In genomic region chr12:106417926-106418910, GRCh38 we compare ENCODE assay signal across 13 cellular contexts.
DNase-seq lines count a peak whose midpoint lies in the region; ATAC-seq, FAIRE-seq and TF ChIP-seq lines count a peak whose summit lies in the region.
"Had no signal": no experiment of that assay in that cellular context is flagged by ENCODE, and none has a peak within 500 bp of the region (broad histone marks: within the 10 kb centered on the region; RNA-seq: fewer than 3 reads in every experiment).

No MANE protein-coding gene starts in this region.

- no peak for TF ChIP-seq POLR2A in A549 (IDR thresholded peaks at IDR 0.05; ENCODE audit: low read length)
- TF ChIP-seq POLR2A in GM18505 (IDR thresholded peaks at IDR 0.05; ENCODE audit: borderline replicate concordance, extremely low read depth, insufficient read depth, insufficient read length), result no peak

- CTCF ChIA-PET in A549 (lab: Yijun Ruan, JAX), result interaction anchor here (1.3 to 2.4 kb wide), 3 partner anchors 25 to 501 kb away, joined by 3 to 8 read pairs (median 3); partner anchors contain the start of gene POLR3B
- CTCF ChIA-PET in mammary epithelial cell (lab: Charles Lee; ENCODE audit: low non-redundant PET), result no interaction called here

- peaks cover 0 to 10% of the 10 kb centered on the region in 2 donors for H3K36me3 Mint-ChIP-seq in activated T-cell treated with anti-CD3 and anti-CD28 coated beads, Interleukin-2, amount 50 U/mL, for 72 hours (ENCODE audit: insufficient read depth in 2 of 2)

- H3K4me2 ChIP-seq in A549, result peak overlapping the region; percentile 45
- peak overlapping the region; percentile 67 for H3K4me2 ChIP-seq in mammary epithelial cell (ENCODE audit: insufficient read depth, low read depth, low read length)
- H3K4me2 ChIP-seq in keratinocyte (ENCODE audit: control insufficient read depth, extremely low read depth, insufficient read depth, low read depth, low read length), result peak overlapping the region; percentile 18

- H3K27me3 ChIP-seq in HUES48 (ENCODE audit: control insufficient read depth, insufficient read depth, low read length) (no peaks in the 10 kb centered on the region), mammary epithelial cell (ENCODE audit: insufficient read depth, low read length) (no peaks in the 10 kb centered on the region), keratinocyte (ENCODE audit: control insufficient read depth, extremely low read depth, insufficient read depth, low read length) (no peaks in the 10 kb centered on the region)

- in situ Hi-C loops in mammary epithelial cell (cut with MboI; ENCODE audit: low sequenced_read_pairs in 2 of 2), result no loop called here

- H3K4me1 Mint-ChIP-seq in activated T-cell treated with anti-CD3 and anti-CD28 coated beads, Interleukin-2, amount 50 U/mL, for 72 hours (ENCODE audit: low read depth), result no peaks in the 10 kb centered on the region
- H3K4me1 Mint-ChIP-seq: central memory CD8-positive, alpha-beta T cell had no signal

- no peak overlapping the region for H3K4me3 Mint-ChIP-seq in activated T-cell treated with anti-CD3 and anti-CD28 coated beads, Interleukin-2, amount 50 U/mL, for 72 hours
- H3K4me3 Mint-ChIP-seq: central memory CD8-positive, alpha-beta T cell had no signal

- POLR2A ChIA-PET in A549 (lab: Yijun Ruan, JAX), result no interaction called here

- H3K27me3 Mint-ChIP-seq in activated T-cell treated with anti-CD3 and anti-CD28 coated beads, Interleukin-2, amount 50 U/mL, for 72 hours (ENCODE audit: low read depth), result no peaks in the 10 kb centered on the region
- H3K27me3 Mint-ChIP-seq: central memory CD8-positive, alpha-beta T cell had no signal

- no peaks in the 10 kb centered on the region for H4K20me1 ChIP-seq in mammary epithelial cell (ENCODE audit: insufficient read depth, low read length)
- H4K20me1 ChIP-seq in keratinocyte (ENCODE audit: control insufficient read depth, extremely low read depth, insufficient read depth, low read length), result no peaks in the 10 kb centered on the region

- no peak overlapping the region for H2AFZ ChIP-seq in mammary epithelial cell (ENCODE audit: low read depth, low read length)
- H2AFZ ChIP-seq in keratinocyte (ENCODE audit: control insufficient read depth, low read length), result no peak overlapping the region

- H3K9me3 Mint-ChIP-seq in activated T-cell treated with anti-CD3 and anti-CD28 coated beads, Interleukin-2, amount 50 U/mL, for 72 hours, result no peaks in the 10 kb centered on the region
- H3K9me3 Mint-ChIP-seq: central memory CD8-positive, alpha-beta T cell had no signal

- H3K36me3 ChIP-seq in HUES48 (ENCODE audit: control insufficient read depth, insufficient read depth, low read length), result 0 out of 2 replicates have a peak, but pooled peaks cover 3% of the 10 kb centered on the region
- peaks cover 1% of the 10 kb centered on the region for H3K36me3 ChIP-seq in mammary epithelial cell (ENCODE audit: insufficient read depth, low read length)
- H3K36me3 ChIP-seq in keratinocyte (ENCODE audit: control insufficient read depth in 2 of 2, extremely low read depth in 1 of 2, insufficient read depth in 2 of 2, low read length in 2 of 2), result no peaks in the 10 kb centered on the region

- intact Hi-C loops in mammary epithelial cell (cut with micrococcal nuclease), result no loop called here

- H3K27ac Mint-ChIP-seq in activated T-cell treated with anti-CD3 and anti-CD28 coated beads, Interleukin-2, amount 50 U/mL, for 72 hours, result no peak overlapping the region

- H3K9ac ChIP-seq in HUES48 (ENCODE audit: low read depth, low read length) (no peak overlapping the region), mammary epithelial cell (ENCODE audit: insufficient read depth, low read length) (no peak overlapping the region), keratinocyte (ENCODE audit: control insufficient read depth, extremely low read depth, insufficient read depth, low read length) (no peak overlapping the region)

- no TSS peak for BruUV-seq in mammary epithelial cell (replicated peaks; lab: Mats Ljungman, UMichigan)

- H3K4me1 ChIP-seq in A549, result peaks cover 9% of the 10 kb centered on the region; the same call in 2 of the 3 replicates
- H3K4me1 ChIP-seq in HUES48 (ENCODE audit: control insufficient read depth, insufficient read depth, low read length), result peaks cover 15% of the 10 kb centered on the region; the same call in 1 of the 2 replicates
- H3K4me1 ChIP-seq in mammary epithelial cell (ENCODE audit: insufficient read depth, low read length), result peaks cover 32% of the 10 kb centered on the region
- H3K4me1 ChIP-seq in keratinocyte (ENCODE audit: control insufficient read depth, extremely low read depth, insufficient read depth, low read length), result peaks cover 12% of the 10 kb centered on the region
- H3K4me1 ChIP-seq: psoas muscle had no signal

- FAIRE-seq in A549 (lab: Jason Lieb, UNC) (peak; percentile 46), keratinocyte (lab: Jason Lieb, UNC) (peak; percentile 58)

- DNase-seq in A549 (ENCODE audit: low read depth in 1 of 2, low spot score in 1 of 2) (no peak), mammary epithelial cell (peak; percentile 62), keratinocyte (ENCODE audit: low read depth, low spot score) (no peak), DMS153 (lab: John Stamatoyannopoulos, UW) (no peak), NCI-H446 treated with DMSO at 0.1 percent for 48 hours (lab: John Stamatoyannopoulos, UW) (no peak)
- no peak for DNase-seq in activated T-cell treated with anti-CD3 and anti-CD28 coated beads, Interleukin-2, amount 50 U/mL, for 72 hours
- DNase-seq: activated CD8-positive, alpha-beta memory T cell treated with anti-CD3 and anti-CD28 coated beads for 24 hours; NCI-H1436 treated with DMSO at 0.1 percent for 48 hours; psoas muscle; SIG-M5 had no signal

- H3K27ac ChIP-seq in A549, result no peak overlapping the region
- H3K27ac ChIP-seq in HUES48 (ENCODE audit: low read depth, low read length), result peak overlapping the region; percentile 2
- H3K27ac ChIP-seq in mammary epithelial cell (ENCODE audit: insufficient read depth, low read depth, low read length), result peak overlapping the region; percentile 51
- H3K27ac ChIP-seq in keratinocyte (ENCODE audit: control insufficient read depth, insufficient read depth, low read length), result no peak overlapping the region
- H3K27ac ChIP-seq: psoas muscle had no signal

- dilution Hi-C loops in mammary epithelial cell (cut with HindIII; ENCODE audit: low sequenced_read_pairs), result no loop called here
- dilution Hi-C loops in keratinocyte (cut with MboI; ENCODE audit: extremely low pct_ligation_motif_present, low sequenced_read_pairs), result no loop called here

- 93% methylated on average over 7 of the region's 7 CpGs for WGBS in A549 (ENCODE audit: missing lambda C conversion rate)
- WGBS in mammary epithelial cell (ENCODE audit: low coverage, missing lambda C conversion rate), result 48% methylated on average over 7 of the region's 7 CpGs

- H3K79me2 ChIP-seq in mammary epithelial cell (ENCODE audit: insufficient read depth, low read length), result no peaks in the 10 kb centered on the region
- H3K79me2 ChIP-seq in keratinocyte (ENCODE audit: control insufficient read depth, insufficient read depth, low read length), result no peaks in the 10 kb centered on the region

- no peaks in the 10 kb centered on the region for H3K9me1 ChIP-seq in keratinocyte (ENCODE audit: control insufficient read depth, extremely low read depth, insufficient read depth, low read length)

- TF ChIP-seq RAD21 in A549 (conservative IDR thresholded peaks at IDR 0.05 in 1 of 2, IDR thresholded peaks at IDR 0.05 in 1 of 2), result no peak

- H3K4me3 ChIP-seq in A549 (no peak overlapping the region), HUES48 (ENCODE audit: low read depth, low read length) (no peak overlapping the region), mammary epithelial cell (replicated peaks in 1 of 3; ENCODE audit: insufficient read depth in 1 of 3, low read depth in 2 of 3, low read length in 3 of 3) (peak overlapping the region in 1 of 3 experiments; percentile 7), keratinocyte (ENCODE audit: control insufficient read depth in 2 of 3, extremely low read depth in 1 of 3, insufficient read depth in 2 of 3, low read depth in 1 of 3, low read length in 3 of 3) (no peak overlapping the region)
- H3K4me3 ChIP-seq: psoas muscle had no signal

- H3K9me3 ChIP-seq in A549 (no peaks in the 10 kb centered on the region), HUES48 (ENCODE audit: control insufficient read depth, insufficient read depth, low read length) (no peaks in the 10 kb centered on the region), mammary epithelial cell (replicated peaks; ENCODE audit: insufficient read depth, low read length) (no peaks in the 10 kb centered on the region), keratinocyte (ENCODE audit: control insufficient read depth, low read depth, low read length) (no peaks in the 10 kb centered on the region)
- H3K9me3 ChIP-seq: psoas muscle had no signal

- TF ChIP-seq CTCF in A549 (IDR thresholded peaks at IDR 0.05) (no peak), mammary epithelial cell (conservative IDR thresholded peaks at IDR 0.05 in 1 of 2, IDR thresholded peaks at IDR 0.05 in 1 of 2; ENCODE audit: extremely low read depth in 1 of 2, insufficient read depth in 1 of 2, low read depth in 1 of 2, low read length in 2 of 2) (no peak), keratinocyte (optimal IDR thresholded peaks at IDR 0.05 in 1 of 3, IDR thresholded peaks at IDR 0.05 in 1 of 3, conservative IDR thresholded peaks at IDR 0.05 in 1 of 3; ENCODE audit: extremely low read depth in 1 of 3, insufficient read depth in 2 of 3, low read length in 3 of 3) (no peak)

- ATAC-seq in A549 (no peak), GM18505 (IDR thresholded peaks at IDR 0.05; ENCODE audit: unreplicated experiment) (no peak)
- ATAC-seq in activated T-cell treated with anti-CD3 and anti-CD28 coated beads, Interleukin-2, amount 50 U/mL, for 72 hours (replicated peaks in 1 of 2), result no peak
- ATAC-seq: psoas muscle had no signal

- no peak for TF ChIP-seq EP300 in A549 (IDR thresholded peaks at IDR 0.05)

TF ChIP-seq in A549, 52 proteins besides CTCF, POLR2A, EP300 and RAD21:
- TF ChIP-seq RNF2 (IDR thresholded peaks at IDR 0.05; ENCODE audit: borderline replicate concordance, low read depth) (no peak), POLR2AphosphoS2 (conservative IDR thresholded peaks at IDR 0.05; ENCODE audit: low read length) (no peak), HDAC2 (IDR thresholded peaks at IDR 0.05) (no peak)

Comparison
In these comparisons a context has a peak if more than half of its experiments do, and no peak if none do; other contexts are left out.
1. H3K27ac ChIP-seq: peak in HUES48 (single experiment) and mammary epithelial cell (single experiment); none in A549 (0 of 2) and keratinocyte (single experiment).
2. Peak in every context shown above with its lines, with median percentiles within 50 percentile points of each other: H3K4me2 ChIP-seq.